8 cellular contexts compared by ENCODE assay signal in genomic region chr13:45108716-45109706, GRCh38. TPM values are rescaled to one million over a fixed set of nuclear protein-coding genes. Genes with fewer than 3 reads are reported as not detected.
DNase-seq lines count a peak whose midpoint lies in the region; ATAC-seq, FAIRE-seq and TF ChIP-seq lines count a peak whose summit lies in the region.

No MANE protein-coding gene starts in this region.

- no peak overlapping the region for H3K27ac ChIP-seq in HEK293 (ENCODE audit: extremely low read depth, low read depth, low read length)
- H3K27ac ChIP-seq in SJCRH30 = no peak overlapping the region
- no peak overlapping the region for H3K27ac ChIP-seq in HepG2 (ENCODE audit: extremely low read length, insufficient read depth, low read length)

- no peaks in the 10 kb centered on the region for H3K27me3 ChIP-seq in SJCRH30
- peaks cover 0 to 4% of the 10 kb centered on the region in 2 experiments; a peak in 1 of 5 replicates for H3K27me3 ChIP-seq in HepG2 (ENCODE audit: control insufficient read depth in 1 of 2, insufficient read depth in 2 of 2, low read length in 2 of 2)

- H3K36me3 ChIP-seq in HEK293 (ENCODE audit: control insufficient read depth in 2 of 2, insufficient read depth in 1 of 2, low read length in 2 of 2) (no peaks in the 10 kb centered on the region), SJCRH30 (no peaks in the 10 kb centered on the region), HepG2 (replicated peaks in 1 of 2; ENCODE audit: control insufficient read depth in 1 of 2, insufficient read depth in 2 of 2, low read length in 2 of 2) (no peaks in the 10 kb centered on the region)

- TF ChIP-seq EP300 in HepG2 (IDR thresholded peaks at IDR 0.05; ENCODE audit: low read depth in 2 of 2, low read length in 2 of 2) (no peak), HepG2 (CRISPR knock-in tag; IDR thresholded peaks at IDR 0.05; ENCODE audit: borderline replicate concordance) (no peak)

- H3K9ac ChIP-seq in HepG2 (ENCODE audit: insufficient read depth, low read depth, low read length) = peak overlapping the region; percentile 14; the same call in 1 of the 2 replicates

- H3K79me2 ChIP-seq in HepG2 (ENCODE audit: insufficient read depth, low read length) = no peaks in the 10 kb centered on the region

- peak; percentile 82 for ATAC-seq in GM18511 (IDR thresholded peaks at IDR 0.05; ENCODE audit: unreplicated experiment)
- peak; percentile 88 for ATAC-seq in HepG2
- ATAC-seq in left ventricle myocardium superior = no peak

- H3K4me3 ChIP-seq in HEK293 (ENCODE audit: low read depth, low read length) = no peak overlapping the region
- H3K4me3 ChIP-seq in SJCRH30 = peak overlapping the region; percentile 23
- H3K4me3 ChIP-seq in HepG2 (replicated peaks in 1 of 3; ENCODE audit: insufficient read depth in 1 of 3, low read depth in 2 of 3, low read length in 3 of 3) = peak overlapping the region; percentile 37 to 49 (median 42); a peak in 5 of 6 replicates

- DNase-seq in SJCRH30 (peak; percentile 31 to 33), HepG2 (ENCODE audit: low spot score) (no peak), ureter (ENCODE audit: low spot score) (no peak), NCI-H526 (lab: John Stamatoyannopoulos, UW) (no peak), cardiac septum (ENCODE audit: low spot score) (no peak), left ventricle myocardium superior (no peak)

- H3K4me1 ChIP-seq in HEK293 (ENCODE audit: control insufficient read depth, insufficient read depth, low read length) = no peaks in the 10 kb centered on the region
- no peaks in the 10 kb centered on the region for H3K4me1 ChIP-seq in SJCRH30
- H3K4me1 ChIP-seq in HepG2 (ENCODE audit: insufficient read depth, low read length) = peaks cover 6% of the 10 kb centered on the region

- H3K9me3 ChIP-seq in HEK293 (ENCODE audit: control insufficient read depth, insufficient read depth, low read depth, low read length) = no peaks in the 10 kb centered on the region
- no peaks in the 10 kb centered on the region for H3K9me3 ChIP-seq in SJCRH30 (replicated peaks)
- no peaks in the 10 kb centered on the region for H3K9me3 ChIP-seq in HepG2 (ENCODE audit: low read length)

- peak overlapping the region; percentile 69 for H3K4me2 ChIP-seq in HepG2 (ENCODE audit: low read depth, low read length)

- peak overlapping the region; percentile 84 for H2AFZ ChIP-seq in HepG2 (ENCODE audit: low read length)

- no peak for TF ChIP-seq POLR2A in HepG2 (IDR thresholded peaks at IDR 0.05; ENCODE audit: insufficient read depth in 1 of 2, low read depth in 2 of 2, low read length in 2 of 2)

- no peak for TF ChIP-seq RAD21 in HepG2 (CRISPR knock-in tag; IDR thresholded peaks at IDR 0.05)

- WGBS in HepG2 (ENCODE audit: low lambda C conversion rate) = 36% methylated on average over 11 of the region's 16 CpGs

- in situ Hi-C loops in HepG2 (cut with HindIII; ENCODE audit: extremely low pct_ligation_motif_present, low pct_unique_long_range_greater_than_20kb) = no loop called here

- CTCF ChIA-PET in HEK293 (lab: Yijun Ruan, JAX) (interaction anchor here (0.6 kb wide), 1 partner anchor 131 kb away, joined by 4 read pairs; no protein-coding TSS in a partner anchor), HepG2 (lab: Yijun Ruan, JAX; ENCODE audit: low intra/inter-chr PET ratio, low total read pairs) (no interaction called here)

- POLR2A ChIA-PET in HEK293 (lab: Yijun Ruan, JAX) = no interaction called here
- POLR2A ChIA-PET in HepG2 (lab: Yijun Ruan, JAX) = interaction anchor here (0.6 kb wide), 2 partner anchors 10 to 161 kb away, joined by 3 read pairs; no protein-coding TSS in a partner anchor

- BruUV-seq in HepG2 (replicated peaks; lab: Mats Ljungman, UMichigan) = no TSS peak

- TF ChIP-seq CTCF in HEK293 (tag by site-specific recombination; IDR thresholded peaks at IDR 0.05) (no peak), HepG2 (CRISPR knock-in tag; IDR thresholded peaks at IDR 0.05) (no peak)

- intact Hi-C loops in HepG2 (cut with micrococcal nuclease; ENCODE audit: unreplicated experiment) (no loop called here), cardiac septum (cut with DNase I) (no loop called here), left ventricle myocardium superior (cut with micrococcal nuclease) (no loop called here)

- H4K20me1 ChIP-seq in HepG2 (ENCODE audit: insufficient read depth, low read length) = no peaks in the 10 kb centered on the region

- no peak for FAIRE-seq in HepG2 (lab: Jason Lieb, UNC)

TF ChIP-seq in HEK293, 187 proteins besides CTCF, POLR2A, EP300 and RAD21:
- TF ChIP-seq ZNF274 (IDR thresholded peaks at IDR 0.05; ENCODE audit: low read length) = no peak
- TF ChIP-seq ZNF274 (tag by site-specific recombination; IDR thresholded peaks at IDR 0.05; ENCODE audit: borderline replicate concordance) = no peak
- no peak for TF ChIP-seq ZNF121 (tag by site-specific recombination; IDR thresholded peaks at IDR 0.05)
- TF ChIP-seq PRDM1 (tag by site-specific recombination; IDR thresholded peaks at IDR 0.05) = 0 out of 2 replicates have a peak, but pooled peaks have one; percentile 27
- no peak for TF ChIP-seq ZNF707 (tag by site-specific recombination; IDR thresholded peaks at IDR 0.05)
- no peak for TF ChIP-seq ZNF530 (tag by site-specific recombination; IDR thresholded peaks at IDR 0.05; ENCODE audit: low read depth)

TF ChIP-seq in HepG2, 621 proteins besides CTCF, POLR2A, EP300 and RAD21 (continues in another document):
- TF ChIP-seq ZEB1 (IDR thresholded peaks at IDR 0.05; ENCODE audit: insufficient replicate concordance, low read depth) (no peak), DNMT1 (CRISPR knock-in tag; IDR thresholded peaks at IDR 0.05) (no peak), DRAP1 (CRISPR knock-in tag; IDR thresholded peaks at IDR 0.05) (no peak), ZNF383 (CRISPR knock-in tag; IDR thresholded peaks at IDR 0.05; ENCODE audit: borderline replicate concordance) (no peak), ZNF770 (CRISPR knock-in tag; IDR thresholded peaks at IDR 0.05) (no peak), KDM2A (CRISPR knock-in tag; IDR thresholded peaks at IDR 0.05; ENCODE audit: borderline replicate concordance, low read depth) (0 out of 2 replicates have a peak, but pooled peaks have one; percentile 28)

RNA-seq across cellular contexts. Expression of gene GTF2F2, which starts 11.3 kb away (rescaled TPM):
- total RNA-seq in SJCRH30 (2014; rRNA removed; shearing (Covaris generic)) = 25.0 and 28.0 TPM in 2 replicates
- total RNA-seq in HepG2 (2016; rRNA removed; fragmentation: Illumina TruSeq; extraction: Trizol) (32.8 and 48.3 TPM in 2 replicates), ureter (15.8 TPM), cardiac septum (20.2 TPM), left ventricle myocardium superior (22.8 TPM)
- total RNA-seq in HepG2 (2016; cell fraction: cytosol; rRNA removed; fragmentation: Illumina TruSeq; extraction: Trizol; ENCODE audit: low read depth) = 3.7 and 6.0 TPM in 2 replicates
- total RNA-seq in HepG2 (2016; cell fraction: insoluble cytoplasmic fraction; rRNA removed; fragmentation: Illumina TruSeq; extraction: Trizol) = 34.9 and 50.9 TPM in 2 replicates
- total RNA-seq in HepG2 (2016; cell fraction: membrane; rRNA removed; fragmentation: Illumina TruSeq; extraction: Trizol) = 12.3 and 12.5 TPM in 2 replicates
- 21.0 and 24.0 TPM in 2 replicates for total RNA-seq in HepG2 (2016; cell fraction: nucleus; rRNA removed; fragmentation: Illumina TruSeq; extraction: Trizol)
- 8.5 and 10.6 TPM in 2 replicates for polyA plus RNA-seq in HepG2 (2011; rRNA removed)
- 6.8 and 8.9 TPM in 2 replicates for polyA plus RNA-seq in HepG2 (2011; cell fraction: cytosol; rRNA removed)
- 2.5 and 3.7 TPM in 2 replicates for polyA plus RNA-seq in HepG2 (2011; cell fraction: nucleus; rRNA removed)
- 15.5 and 16.7 TPM in 2 replicates for polyA plus RNA-seq in HepG2 (2012)
- 3.1 and 3.2 TPM in 2 replicates for polyA plus RNA-seq in HepG2 (2016; cell fraction: cytosol; fragmentation: Illumina TruSeq; extraction: Trizol; ENCODE audit: low read depth)
- polyA plus RNA-seq in HepG2 (2016; cell fraction: insoluble cytoplasmic fraction; fragmentation: Illumina TruSeq; extraction: Trizol; ENCODE audit: low read depth) = 44.7 and 48.6 TPM in 2 replicates
- 6.9 and 7.2 TPM in 2 replicates for polyA plus RNA-seq in HepG2 (2016; cell fraction: membrane; fragmentation: Illumina TruSeq; extraction: Trizol; ENCODE audit: low read depth)
- 17.9 and 21.2 TPM in 2 replicates for polyA plus RNA-seq in HepG2 (2016; cell fraction: nucleus; fragmentation: Illumina TruSeq; extraction: Trizol; ENCODE audit: insufficient read depth, low read depth)
- polyA minus RNA-seq in HepG2 (2011; rRNA and poly(A)+ RNA removed; ENCODE audit: low replicate concordance) = 2.7 and 3.2 TPM in 2 replicates
- 7.3 and 10.5 TPM in 2 replicates for polyA minus RNA-seq in HepG2 (2011; cell fraction: cytosol; rRNA and poly(A)+ RNA removed)
- 17.1 and 17.2 TPM in 2 replicates for polyA minus RNA-seq in HepG2 (2011; cell fraction: nucleus; rRNA and poly(A)+ RNA removed)

Comparison
In these comparisons a context has a peak if more than half of its experiments do, and no peak if none do; other contexts are left out.
1. DNase-seq: peak in SJCRH30 (2 of 2); none in HepG2 (single experiment), ureter (single experiment), NCI-H526 (0 of 2), cardiac septum (single experiment) and left ventricle myocardium superior (single experiment).